Comparison of ENCODE assay signal across 14 cellular contexts in genomic region chr13:60591348-60591747, GRCh38.
DNase-seq lines count a peak whose midpoint lies in the region; ATAC-seq and TF ChIP-seq lines count a peak whose summit lies in the region.
"Had no signal": no experiment of that assay in that cellular context is flagged by ENCODE, and none has a peak within 500 bp of the region (broad histone marks: within the 10 kb centered on the region; RNA-seq: fewer than 3 reads in every experiment).

No MANE protein-coding gene starts in this region.

- no peaks in the 10 kb centered on the region for H3K9me2 ChIP-seq in SK-N-SH

- H3K27me3 ChIP-seq in brain microvascular endothelial cell (replicated peaks) (no peaks in the 10 kb centered on the region), gastrocnemius medialis (no peaks in the 10 kb centered on the region), SK-N-SH (ENCODE audit: insufficient read depth) (no peaks in the 10 kb centered on the region), body of pancreas (no peaks in the 10 kb centered on the region)
- H3K27me3 ChIP-seq: colonic mucosa, tibial nerve had no signal

- ATAC-seq in gastrocnemius medialis (no peak), body of pancreas (no peak)

- no peak for TF ChIP-seq POLR2A in gastrocnemius medialis (IDR thresholded peaks at IDR 0.05)
- TF ChIP-seq POLR2A in body of pancreas (IDR thresholded peaks at IDR 0.05): no peak

- H3K9me3 ChIP-seq in gastrocnemius medialis: no peaks in the 10 kb centered on the region
- H3K9me3 ChIP-seq in SK-N-SH: no peaks in the 10 kb centered on the region
- no peaks in the 10 kb centered on the region for H3K9me3 ChIP-seq in body of pancreas
- H3K9me3 ChIP-seq: colonic mucosa had no signal

- H3K36me3 ChIP-seq in brain microvascular endothelial cell (replicated peaks) (no peaks in the 10 kb centered on the region), gastrocnemius medialis (no peaks in the 10 kb centered on the region), SK-N-SH (replicated peaks in 1 of 2; ENCODE audit: control insufficient read depth in 1 of 2, insufficient read depth in 2 of 2, low read length in 1 of 2) (no peaks in the 10 kb centered on the region), body of pancreas (replicated peaks in 1 of 2; ENCODE audit: insufficient read depth in 1 of 2, low read depth in 2 of 2) (no peaks in the 10 kb centered on the region)
- H3K36me3 ChIP-seq: colonic mucosa, tibial nerve had no signal

- no peaks in the 10 kb centered on the region for H4K20me1 ChIP-seq in SK-N-SH (ENCODE audit: insufficient read depth)

- no peaks in the 10 kb centered on the region for H3K4me1 ChIP-seq in gastrocnemius medialis
- H3K4me1 ChIP-seq in SK-N-SH (ENCODE audit: control insufficient read depth in 1 of 2, insufficient read depth in 2 of 2, low read depth in 1 of 2, low read length in 1 of 2): no peaks in the 10 kb centered on the region
- H3K4me1 ChIP-seq in body of pancreas: no peaks in the 10 kb centered on the region
- H3K4me1 ChIP-seq: colonic mucosa had no signal

- DNase-seq in NCI-H1092 treated with DMSO at 0.1 percent for 48 hours (lab: John Stamatoyannopoulos, UW) (peak; percentile 5), NCI-H1092 (lab: John Stamatoyannopoulos, UW) (no peak), M059J (ENCODE audit: low read depth) (peak; percentile 91), brain microvascular endothelial cell (peak; percentile 13), stromal cell of bone marrow (ENCODE audit: low read depth) (peak; percentile 83), gastrocnemius medialis (no peak), SK-N-SH (no peak), body of pancreas (no peak)
- DNase-seq: colonic mucosa; NCI-H524 treated with DMSO at 0.1 percent for 48 hours; stimulated activated CD4-positive, alpha-beta T cell treated with anti-CD3 and anti-CD28 coated beads, Interleukin-4, amount 100 ng/mL, for 1 hour had no signal

- no peak for TF ChIP-seq EP300 in SK-N-SH (IDR thresholded peaks at IDR 0.05; ENCODE audit: borderline replicate concordance in 1 of 2, low read depth in 1 of 2, low read length in 1 of 2)

- TF ChIP-seq CTCF in brain microvascular endothelial cell (IDR thresholded peaks at IDR 0.05; ENCODE audit: low read depth, low read length, missing control alignments) (no peak), gastrocnemius medialis (IDR thresholded peaks at IDR 0.05 in 4 of 5, conservative IDR thresholded peaks at IDR 0.05 in 1 of 5) (no peak), SK-N-SH (IDR thresholded peaks at IDR 0.05) (no peak), body of pancreas (IDR thresholded peaks at IDR 0.05) (no peak)

- CTCF ChIA-PET in SK-N-SH (lab: Yijun Ruan, JAX): no interaction called here

- H3K4me2 ChIP-seq in SK-N-SH: no peak overlapping the region

- intact Hi-C loops in gastrocnemius medialis (cut with DNase I; ENCODE audit: low total_unique reads) (no loop called here), body of pancreas (cut with DNase I) (no loop called here)

- H3K79me2 ChIP-seq in SK-N-SH (ENCODE audit: insufficient read depth): no peaks in the 10 kb centered on the region

- 52% methylated on average over 9 of the region's 10 CpGs for WGBS in SK-N-SH (ENCODE audit: low lambda C conversion rate)
- 78 to 80% methylated on average over 8 to 10 of the region's 10 CpGs for WGBS in body of pancreas, 2 donors

- H3F3A ChIP-seq in SK-N-SH (replicated peaks; ENCODE audit: insufficient read depth): no peaks in the 10 kb centered on the region

- no peak overlapping the region for H2AFZ ChIP-seq in SK-N-SH (ENCODE audit: low read depth)

- no peak overlapping the region for H3K4me3 ChIP-seq in brain microvascular endothelial cell (ENCODE audit: low read depth, low read length)
- no peak overlapping the region for H3K4me3 ChIP-seq in gastrocnemius medialis
- H3K4me3 ChIP-seq in SK-N-SH (ENCODE audit: low read depth in 2 of 2, low read length in 1 of 2): no peak overlapping the region
- H3K4me3 ChIP-seq in body of pancreas: no peak overlapping the region
- H3K4me3 ChIP-seq: colonic mucosa, tibial nerve had no signal

- TF ChIP-seq RAD21 in SK-N-SH (IDR thresholded peaks at IDR 0.05; ENCODE audit: low read length): no peak

- POLR2A ChIA-PET in SK-N-SH (lab: Yijun Ruan, JAX): no interaction called here

- H3K9ac ChIP-seq in SK-N-SH: no peak overlapping the region

- H3K27ac ChIP-seq in brain microvascular endothelial cell: no peak overlapping the region
- no peak overlapping the region for H3K27ac ChIP-seq in gastrocnemius medialis
- no peak overlapping the region for H3K27ac ChIP-seq in SK-N-SH (ENCODE audit: low read depth in 2 of 2, low read length in 1 of 2)
- no peak overlapping the region for H3K27ac ChIP-seq in body of pancreas
- H3K27ac ChIP-seq: 22Rv1, colonic mucosa, tibial nerve, VCaP had no signal

- in situ Hi-C loops in brain microvascular endothelial cell (cut with HindIII; ENCODE audit: low pct_ligation_motif_present, low sequenced_read_pairs): no loop called here
- in situ Hi-C loops in gastrocnemius medialis (cut with MboI; ENCODE audit: low sequenced_read_pairs in 4 of 4): no loop called here

TF ChIP-seq in SK-N-SH, 30 proteins besides CTCF, POLR2A, EP300 and RAD21:
- TF ChIP-seq SIN3A (IDR thresholded peaks at IDR 0.05; ENCODE audit: borderline replicate concordance, low read depth, low read length) (no peak), FOSL2 (IDR thresholded peaks at IDR 0.05; ENCODE audit: borderline replicate concordance, low read depth) (no peak), FOXJ3 (CRISPR knock-in tag; IDR thresholded peaks at IDR 0.05) (no peak), RCOR1 (IDR thresholded peaks at IDR 0.05; ENCODE audit: low read length) (no peak), USF2 (IDR thresholded peaks at IDR 0.05; ENCODE audit: borderline replicate concordance, low read depth, low read length) (no peak), NRF1 (IDR thresholded peaks at IDR 0.05; ENCODE audit: low read depth, low read length) (no peak), RFX5 (IDR thresholded peaks at IDR 0.05; ENCODE audit: low read length) (no peak), REST (IDR thresholded peaks at IDR 0.05; ENCODE audit: low read depth, low read length) (no peak), USF1 (IDR thresholded peaks at IDR 0.05; ENCODE audit: borderline replicate concordance, low read depth) (no peak)

Comparison
In these comparisons a context has a peak if more than half of its experiments do, and no peak if none do; other contexts are left out.
1. DNase-seq: peak in NCI-H1092 treated with DMSO at 0.1 percent for 48 hours (single experiment), M059J (single experiment), brain microvascular endothelial cell (single experiment) and stromal cell of bone marrow (single experiment); none in NCI-H1092 (single experiment), gastrocnemius medialis (0 of 2), SK-N-SH (single experiment) and body of pancreas (0 of 4).